23 cellular contexts compared by ENCODE assay signal in genomic region chr7:148397555-148397954, GRCh38.
DNase-seq lines count a peak whose midpoint lies in the region; ATAC-seq and TF ChIP-seq lines count a peak whose summit lies in the region.
"Had no signal": no experiment of that assay in that cellular context is flagged by ENCODE, and none has a peak within 500 bp of the region (broad histone marks: within the 10 kb centered on the region; RNA-seq: fewer than 3 reads in every experiment).

No MANE protein-coding gene starts in this region.

- no peaks in the 10 kb centered on the region for H3K9me3 Mint-ChIP-seq in activated T-cell treated with anti-CD3 and anti-CD28 coated beads, Interleukin-2, amount 50 U/mL, for 24 hours
- H3K9me3 Mint-ChIP-seq: CD4-positive, alpha-beta memory T cell had no signal

- TF ChIP-seq RAD21 in neural cell (conservative IDR thresholded peaks at IDR 0.05), result no peak

- H3K4me1 Mint-ChIP-seq in activated T-cell treated with anti-CD3 and anti-CD28 coated beads, Interleukin-2, amount 50 U/mL, for 24 hours (ENCODE audit: low read depth), result no peaks in the 10 kb centered on the region

- DNase-seq in NCI-H1105 treated with DMSO at 0.1 percent for 48 hours (lab: John Stamatoyannopoulos, UW) (peak; percentile 4), NCI-H1105 (lab: John Stamatoyannopoulos, UW) (no peak), SK-N-DZ (ENCODE audit: low spot score) (peak; percentile 29), posterior vena cava (ENCODE audit: low spot score) (no peak)
- DNase-seq in activated T-cell treated with anti-CD3 and anti-CD28 coated beads, Interleukin-2, amount 50 U/mL, for 24 hours, result no peak
- DNase-seq: ACHN; Caco-2; CD4-positive, alpha-beta memory T cell; DMS 273 treated with DMSO at 0.1 percent for 48 hours; DMS79 treated with DMSO at 0.1 percent for 48 hours; GOT3; MG63; NCI-H146; NCI-H774; OCI-M1; SW 1271; T-helper 17 cell had no signal

- H3K4me1 ChIP-seq in HUES48 (ENCODE audit: control insufficient read depth, insufficient read depth, low read length), result peaks cover 72% of the 10 kb centered on the region
- H3K4me1 ChIP-seq: BLaER1, Caco-2, SJSA1 had no signal

- peak overlapping the region; percentile 74 for H3K4me2 ChIP-seq in neural cell (ENCODE audit: low read length)
- H3K4me2 ChIP-seq: BLaER1 had no signal

- H3K4me3 Mint-ChIP-seq in activated T-cell treated with anti-CD3 and anti-CD28 coated beads, Interleukin-2, amount 50 U/mL, for 24 hours, result no peak overlapping the region
- H3K4me3 Mint-ChIP-seq: CD4-positive, alpha-beta memory T cell; T-helper 17 cell had no signal

- H3K36me3 Mint-ChIP-seq in activated T-cell treated with anti-CD3 and anti-CD28 coated beads, Interleukin-2, amount 50 U/mL, for 24 hours (ENCODE audit: low read depth), result no peaks in the 10 kb centered on the region
- H3K36me3 Mint-ChIP-seq: CD4-positive, alpha-beta memory T cell had no signal

- no peak overlapping the region for H3K27ac Mint-ChIP-seq in activated T-cell treated with anti-CD3 and anti-CD28 coated beads, Interleukin-2, amount 50 U/mL, for 24 hours
- H3K27ac Mint-ChIP-seq: CD4-positive, alpha-beta memory T cell; T-helper 17 cell had no signal

- H3K9me3 ChIP-seq in HUES48 (ENCODE audit: control insufficient read depth, insufficient read depth, low read length) (no peaks in the 10 kb centered on the region), neural cell (ENCODE audit: low read length) (no peaks in the 10 kb centered on the region)
- H3K9me3 ChIP-seq: BLaER1, Caco-2, MG63, SJSA1 had no signal

- H3K9me2 ChIP-seq in neural cell (ENCODE audit: insufficient read depth, low read length), result no peaks in the 10 kb centered on the region

- intact Hi-C loops in posterior vena cava (cut with DNase I), result no loop called here

- H2AFZ ChIP-seq in neural cell (ENCODE audit: low read depth, low read length), result no peak overlapping the region

- H3K27ac ChIP-seq in HUES48 (ENCODE audit: low read depth, low read length) (peak overlapping the region; percentile 81), neural cell (ENCODE audit: low read length) (peak overlapping the region; percentile 97)
- H3K27ac ChIP-seq: 22Rv1, BLaER1, SJSA1 had no signal

- H3K27me3 ChIP-seq in HUES48 (ENCODE audit: control insufficient read depth, insufficient read depth, low read length), result no peaks in the 10 kb centered on the region
- no peaks in the 10 kb centered on the region for H3K27me3 ChIP-seq in neural cell (ENCODE audit: insufficient read depth, low read depth, low read length)
- H3K27me3 ChIP-seq: BLaER1, MG63 had no signal

- H4K20me1 ChIP-seq in neural cell (ENCODE audit: insufficient read depth), result no peaks in the 10 kb centered on the region
- H4K20me1 ChIP-seq: BLaER1 had no signal

- peak; percentile 92 for TF ChIP-seq EP300 in neural cell (conservative IDR thresholded peaks at IDR 0.05; ENCODE audit: poor library complexity, severe bottlenecking)

- TF ChIP-seq CTCF in neural cell (IDR thresholded peaks at IDR 0.05; ENCODE audit: poor library complexity, severe bottlenecking), result no peak

- peaks cover 56% of the 10 kb centered on the region for H3K79me2 ChIP-seq in neural cell (replicated peaks; ENCODE audit: insufficient read depth, low read length)

- no peak for ATAC-seq in GM21367 (IDR thresholded peaks at IDR 0.05; ENCODE audit: unreplicated experiment)
- ATAC-seq: T-helper 17 cell had no signal

- H3K4me3 ChIP-seq in HUES48 (ENCODE audit: low read depth, low read length) (no peak overlapping the region), neural cell (ENCODE audit: low read length) (peak overlapping the region; percentile 52)
- H3K4me3 ChIP-seq: BLaER1, MG63, SJSA1 had no signal

- H3F3A ChIP-seq in neural cell (ENCODE audit: insufficient read depth, low read length, poor library complexity, severe bottlenecking), result peaks cover 21% of the 10 kb centered on the region

- H3K36me3 ChIP-seq in HUES48 (ENCODE audit: control insufficient read depth, insufficient read depth, low read length), result 0 out of 2 replicates have a peak, but pooled peaks cover under 1% of the 10 kb centered on the region
- no peaks in the 10 kb centered on the region for H3K36me3 ChIP-seq in neural cell (ENCODE audit: insufficient read depth, low read length)
- H3K36me3 ChIP-seq: BLaER1, MG63, SJSA1 had no signal

- H3K27me3 Mint-ChIP-seq in activated T-cell treated with anti-CD3 and anti-CD28 coated beads, Interleukin-2, amount 50 U/mL, for 24 hours, result peaks cover 48% of the 10 kb centered on the region

- H3K9ac ChIP-seq in HUES48 (ENCODE audit: low read depth, low read length) (no peak overlapping the region; the same call in 1 of the 2 replicates), neural cell (ENCODE audit: low read length) (peak overlapping the region; percentile 70)
- H3K9ac ChIP-seq: BLaER1 had no signal

TF ChIP-seq in neural cell, 6 proteins besides CTCF, POLR2A, EP300 and RAD21:
- peak; percentile 99 for TF ChIP-seq REST (IDR thresholded peaks at IDR 0.05; ENCODE audit: borderline replicate concordance)
- no peak for TF ChIP-seq SMC3 (conservative IDR thresholded peaks at IDR 0.05; ENCODE audit: poor library complexity)
- TF ChIP-seq POLR2AphosphoS5 (IDR thresholded peaks at IDR 0.05), result peak; percentile 83

Comparison
In these comparisons a context has a peak if more than half of its experiments do, and no peak if none do; other contexts are left out.
1. DNase-seq: peak in NCI-H1105 treated with DMSO at 0.1 percent for 48 hours (single experiment) and SK-N-DZ (single experiment); none in NCI-H1105 (single experiment), activated T-cell treated with anti-CD3 and anti-CD28 coated beads, Interleukin-2, amount 50 U/mL, for 24 hours (single experiment) and posterior vena cava (single experiment).